Comparison of ENCODE assay signal across 8 cellular contexts in genomic region chr7:50416509-50417299, GRCh38. TPM values are rescaled to one million over a fixed set of nuclear protein-coding genes. Genes with fewer than 3 reads are reported as not detected.
DNase-seq lines count a peak whose midpoint lies in the region; ATAC-seq and TF ChIP-seq lines count a peak whose summit lies in the region.

No MANE protein-coding gene starts in this region.

- TF ChIP-seq POLR2A in thyroid gland (IDR thresholded peaks at IDR 0.05), result no peak

- no peak for TF ChIP-seq CTCF in CD8-positive, alpha-beta T cell (IDR thresholded peaks at IDR 0.05)
- no peak for TF ChIP-seq CTCF in thyroid gland (IDR thresholded peaks at IDR 0.05)

- CTCF ChIA-PET in CD8-positive, alpha-beta T cell (lab: Charles Lee), result interaction anchor here (0.6 to 9.8 kb wide), 31 partner anchors 9 to 324 kb away, joined by 3 to 153 read pairs (median 8); partner anchors contain the start of genes IKZF1 and ZPBP

- H3K9me3 ChIP-seq in CD8-positive, alpha-beta T cell (ENCODE audit: low read length), result no peaks in the 10 kb centered on the region
- no peaks in the 10 kb centered on the region for H3K9me3 ChIP-seq in thyroid gland

- no peaks in the 10 kb centered on the region for H3K27me3 ChIP-seq in CD8-positive, alpha-beta T cell (ENCODE audit: insufficient read depth, low read length)
- H3K27me3 ChIP-seq in thyroid gland, result no peaks in the 10 kb centered on the region

- H3K4me1 Mint-ChIP-seq in CD8-positive, alpha-beta T cell (ENCODE audit: low read depth), result peaks cover 26% of the 10 kb centered on the region
- H3K4me1 Mint-ChIP-seq in activated naive CD8-positive, alpha-beta T cell treated with anti-CD3 and anti-CD28 coated beads for 36 hours, result peaks cover 40% of the 10 kb centered on the region

- H3K27ac ChIP-seq in CD8-positive, alpha-beta T cell (ENCODE audit: low read depth, low read length), result no peak overlapping the region
- no peak overlapping the region for H3K27ac ChIP-seq in thyroid gland

- H3K9me3 Mint-ChIP-seq in CD8-positive, alpha-beta T cell, result no peaks in the 10 kb centered on the region
- H3K9me3 Mint-ChIP-seq in activated naive CD8-positive, alpha-beta T cell treated with anti-CD3 and anti-CD28 coated beads for 36 hours, result no peaks in the 10 kb centered on the region

- no peak for DNase-seq in CD8-positive, alpha-beta T cell
- DNase-seq in activated naive CD8-positive, alpha-beta T cell treated with anti-CD3 and anti-CD28 coated beads for 36 hours, result no peak
- DNase-seq in D341Med (ENCODE audit: low spot score) (no peak), iPS-NIHi7 (ENCODE audit: extremely low spot score) (no peak), NCI-H524 treated with DMSO at 0.1 percent for 48 hours (lab: John Stamatoyannopoulos, UW) (no peak), thyroid gland (no peak)

- H3K4me3 ChIP-seq in CD8-positive, alpha-beta T cell (ENCODE audit: low read depth, low read length), result peak overlapping the region; percentile 6
- H3K4me3 ChIP-seq in thyroid gland (replicated peaks in 1 of 3), result no peak overlapping the region

- peaks cover 21% of the 10 kb centered on the region for H3K4me1 ChIP-seq in CD8-positive, alpha-beta T cell (ENCODE audit: insufficient read depth, low read length)
- no peaks in the 10 kb centered on the region for H3K4me1 ChIP-seq in thyroid gland

- peak overlapping the region; percentile 58 for H3K27ac Mint-ChIP-seq in CD8-positive, alpha-beta T cell
- H3K27ac Mint-ChIP-seq in activated naive CD8-positive, alpha-beta T cell treated with anti-CD3 and anti-CD28 coated beads for 36 hours, result peak overlapping the region; percentile 90

- intact Hi-C loops in CD8-positive, alpha-beta T cell (cut with DNase I, micrococcal nuclease), result loop anchor here (5.0 kb wide), 2 partner anchors 109 to 261 kb away; no protein-coding TSS in a partner anchor
- intact Hi-C loops in thyroid gland (cut with DNase I), result no loop called here

- POLR2A ChIA-PET in CD8-positive, alpha-beta T cell (lab: Charles Lee), result interaction anchor here (0.9 to 2.3 kb wide), 5 partner anchors 48 to 295 kb away, joined by 3 to 8 read pairs (median 3); partner anchors contain the start of gene IKZF1

- H3K36me3 ChIP-seq in CD8-positive, alpha-beta T cell (ENCODE audit: insufficient read depth, low read length), result no peaks in the 10 kb centered on the region
- no peaks in the 10 kb centered on the region for H3K36me3 ChIP-seq in thyroid gland

- 61 to 65% methylated on average over 7 of the region's 7 CpGs for WGBS in thyroid gland, 2 donors

- peak overlapping the region; percentile 69 for H3K4me3 Mint-ChIP-seq in CD8-positive, alpha-beta T cell
- H3K4me3 Mint-ChIP-seq in activated naive CD8-positive, alpha-beta T cell treated with anti-CD3 and anti-CD28 coated beads for 36 hours, result peak overlapping the region; percentile 60

- no peaks in the 10 kb centered on the region for H3K27me3 Mint-ChIP-seq in CD8-positive, alpha-beta T cell (ENCODE audit: low read depth)
- no peaks in the 10 kb centered on the region for H3K27me3 Mint-ChIP-seq in activated naive CD8-positive, alpha-beta T cell treated with anti-CD3 and anti-CD28 coated beads for 36 hours

- no peaks in the 10 kb centered on the region for H3K36me3 Mint-ChIP-seq in CD8-positive, alpha-beta T cell
- no peaks in the 10 kb centered on the region for H3K36me3 Mint-ChIP-seq in activated naive CD8-positive, alpha-beta T cell treated with anti-CD3 and anti-CD28 coated beads for 36 hours

- ATAC-seq in CD8-positive, alpha-beta T cell, result no peak
- ATAC-seq in GM19455 (IDR thresholded peaks at IDR 0.05; ENCODE audit: unreplicated experiment) (peak; percentile 75), HG03378 (IDR thresholded peaks at IDR 0.05; ENCODE audit: unreplicated experiment) (peak; percentile 86)

RNA-seq across cellular contexts. Expression of gene FIGNL1, which starts 33.4 kb away (rescaled TPM):
- 10 to 100 TPM; 11.3 to 12.7 TPM for total RNA-seq in CD8-positive, alpha-beta T cell
- total RNA-seq in activated naive CD8-positive, alpha-beta T cell treated with anti-CD3 and anti-CD28 coated beads for 36 hours, result 10 to 100 TPM; 47.5 to 47.6 TPM
- 10 to 100 TPM in 2 of 4 donors, 1 to 10 TPM in 2; 5.1 to 15.9 (median 9.5) TPM for total RNA-seq in thyroid gland
